Comparison of ENCODE assay signal across 8 cellular contexts in the genomic region with DNA sequence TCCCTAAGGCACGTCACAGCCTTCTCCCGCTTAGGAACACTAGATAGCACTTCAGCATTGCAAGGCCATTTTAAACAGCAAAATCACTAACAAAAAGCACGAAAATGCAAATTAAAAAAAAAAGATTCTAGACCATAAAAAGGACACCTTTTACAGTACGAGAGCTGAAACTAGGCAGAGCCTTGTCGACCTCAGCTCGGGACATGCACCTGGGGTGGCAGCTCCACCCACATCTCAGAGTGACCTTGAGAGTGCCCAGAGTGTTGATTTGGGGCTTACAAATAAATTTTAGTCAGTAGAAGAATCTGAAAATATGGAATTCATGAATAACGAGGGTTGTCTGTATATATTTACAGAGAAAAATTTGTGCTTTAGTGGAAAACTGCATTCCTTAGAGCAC. TPM values are rescaled to one million over a fixed set of nuclear protein-coding genes. Genes with fewer than 3 reads are reported as not detected.
DNase-seq lines count a peak whose midpoint lies in the region; ATAC-seq and TF ChIP-seq lines count a peak whose summit lies in the region.

No MANE protein-coding gene starts in this region.

- no peak for ATAC-seq in HG03439 (IDR thresholded peaks at IDR 0.05; ENCODE audit: unreplicated experiment)

- peaks cover 17 to 20% of the 10 kb centered on the region in 2 donors for H3K4me1 ChIP-seq in mucosa of rectum (ENCODE audit: control insufficient read depth in 2 of 2, insufficient read depth in 2 of 2, low read length in 2 of 2)

- peak overlapping the region in 1 of 2 donors; percentile 69 for H3K9ac ChIP-seq in mucosa of rectum (ENCODE audit: low read depth in 1 of 2, low read length in 2 of 2)

- no peaks in the 10 kb centered on the region for H3K9me3 ChIP-seq in mucosa of rectum (ENCODE audit: control insufficient read depth in 2 of 2, low read length in 2 of 2)

- peaks cover 23% of the 10 kb centered on the region for H3K36me3 Mint-ChIP-seq in brain

- H3K9me3 Mint-ChIP-seq in brain, result peaks cover 0 to 4% (median 0%) of the 10 kb centered on the region in 5 experiments

- peaks cover 41% of the 10 kb centered on the region for H3K4me1 Mint-ChIP-seq in brain

- peaks cover 15% of the 10 kb centered on the region for H3K27me3 Mint-ChIP-seq in brain

- CTCF ChIA-PET in AG04449 (lab: Yijun Ruan, JAX), result no interaction called here

- TF ChIP-seq CTCF in AG04449 (IDR thresholded peaks at IDR 0.05; ENCODE audit: insufficient read depth, low read length, missing control alignments), result no peak
- TF ChIP-seq CTCF in HL-60 (IDR thresholded peaks at IDR 0.05; ENCODE audit: insufficient read depth, low read length), result no peak
- no peak for TF ChIP-seq CTCF in brain (conservative IDR thresholded peaks at IDR 0.05)

- POLR2A ChIA-PET in AG04449 (lab: Yijun Ruan, JAX), result interaction anchor here (0.7 to 1.6 kb wide), 2 partner anchors 16 to 18 kb away, joined by 3 to 4 read pairs; no protein-coding TSS in a partner anchor

- DNase-seq in AG04449 (ENCODE audit: low read depth, low spot score) (no peak), HL-60 (ENCODE audit: low read depth in 1 of 2, low spot score in 1 of 2) (no peak), NOMO-1 treated with dmso at 0.1 percent for 144 hours (lab: John Stamatoyannopoulos, UW; ENCODE audit: unreplicated experiment) (no peak), cerebellar cortex (ENCODE audit: low spot score) (no peak)
- DNase-seq in activated effector memory CD4-positive, alpha-beta T cell treated with anti-CD3 and anti-CD28 coated beads, Interleukin-2, amount 50 U/mL, for 16 hours, result no peak

- peak overlapping the region; percentile 84 to 90 (median 88) for H3K4me3 Mint-ChIP-seq in brain

- H3K27me3 ChIP-seq in HL-60 (ENCODE audit: insufficient read depth, poor library complexity, severe bottlenecking) (no peaks in the 10 kb centered on the region), mucosa of rectum (ENCODE audit: control insufficient read depth in 2 of 2, insufficient read depth in 2 of 2, low read length in 2 of 2) (no peaks in the 10 kb centered on the region)

- peaks cover 13 to 14% of the 10 kb centered on the region in 2 donors for H3K36me3 ChIP-seq in mucosa of rectum (ENCODE audit: control insufficient read depth in 2 of 2, insufficient read depth in 2 of 2, low read length in 2 of 2)

- H3K4me3 ChIP-seq in AG04449 (ENCODE audit: low read depth, low read length) (peak overlapping the region; percentile 92), HL-60 (replicated peaks; ENCODE audit: insufficient read depth, low read length) (peak overlapping the region; percentile 92), mucosa of rectum (ENCODE audit: low read length in 2 of 2) (peak overlapping the region; percentile 82 to 90)

- peak overlapping the region in 3 of 5 experiments; percentile 74 to 97 (median 77) for H3K27ac Mint-ChIP-seq in brain

- H3K27ac ChIP-seq in HL-60 (replicated peaks), result no peak overlapping the region
- H3K27ac ChIP-seq in mucosa of rectum (ENCODE audit: low read depth in 2 of 2, low read length in 2 of 2), result no peak overlapping the region

RNA-seq across cellular contexts. Expression of a gene that starts 1.1 kb away (rescaled TPM):
- polyA plus RNA-seq in brain (ENCODE audit: insufficient read depth, low read depth, low replicate concordance), result 121 TPM

RNA-seq across cellular contexts. Expression of a gene that starts 38.2 kb away (rescaled TPM):
- 19.8 TPM for polyA plus RNA-seq in brain (ENCODE audit: insufficient read depth, low read depth, low replicate concordance)

RNA-seq across cellular contexts. Expression of a gene that starts 58.1 kb away (rescaled TPM):
- polyA plus RNA-seq in brain (ENCODE audit: insufficient read depth, low read depth, low replicate concordance), result 44.4 TPM
